Comparison of ENCODE assay signal across 31 cellular contexts in the genomic region with DNA sequence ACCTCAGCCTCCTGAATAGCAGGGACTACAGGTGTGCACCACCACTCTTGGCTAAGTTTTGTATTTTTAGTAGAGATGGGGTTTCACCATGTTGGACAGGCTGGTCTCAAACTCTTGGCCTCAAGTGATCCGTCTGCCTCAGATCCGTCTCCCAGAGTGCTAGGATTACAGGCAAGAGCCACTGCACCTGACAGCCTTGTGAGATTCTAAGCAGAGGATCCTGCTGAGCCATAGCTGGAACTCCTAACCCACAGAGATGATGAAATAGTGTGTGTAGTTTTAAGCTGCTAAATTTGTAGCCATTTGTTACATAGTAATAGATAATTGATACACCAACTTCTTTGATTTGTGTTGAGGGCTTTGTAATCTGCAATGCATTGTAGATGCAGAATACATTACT. TPM values are rescaled to one million over a fixed set of nuclear protein-coding genes. Genes with fewer than 3 reads are reported as not detected.
"Had no signal": no experiment of that assay in that cellular context is flagged by ENCODE, and none has a peak within 500 bp of the region (broad histone marks: within the 10 kb centered on the region; RNA-seq: fewer than 3 reads in every experiment).

No MANE protein-coding gene starts in this region.

- H3K4me3 Mint-ChIP-seq: activated CD4-positive, alpha-beta T cell treated with anti-CD3 and anti-CD28 coated beads for 36 hours; activated naive CD8-positive, alpha-beta T cell treated with anti-CD3 and anti-CD28 coated beads, Interleukin-2, amount 10 ng/mL, durations not matched to agents 7 days and 5 days; immature natural killer cell; memory B cell; naive thymus-derived CD4-positive, alpha-beta T cell; stimulated activated memory B cell treated with anti-CD40 and anti-IgM and Interleukin-4, amounts not matched to agents 10 μg/mL and 1 μg/mL and 100 μg/mL, for 72 hours; stimulated activated naive CD8-positive, alpha-beta T cell treated with anti-CD3 and anti-CD28 coated beads, Interleukin-15, amount 100 ng/mL, for 72 hours; T-helper 2 cell treated with Interferon-gamma antibody and Interleukin-4, amounts not matched to agents 5 μg/mL and 100 μg/mL, for 36 hours had no signal

- H3K36me3 Mint-ChIP-seq: activated naive CD8-positive, alpha-beta T cell treated with anti-CD3 and anti-CD28 coated beads, Interleukin-2, amount 10 ng/mL, durations not matched to agents 7 days and 5 days; immature natural killer cell; naive thymus-derived CD4-positive, alpha-beta T cell; stimulated activated memory B cell treated with anti-CD40 and anti-IgM and Interleukin-4, amounts not matched to agents 10 μg/mL and 1 μg/mL and 100 μg/mL, for 72 hours had no signal

- H3K27ac Mint-ChIP-seq: activated CD4-positive, alpha-beta T cell treated with anti-CD3 and anti-CD28 coated beads for 36 hours; activated naive CD8-positive, alpha-beta T cell treated with anti-CD3 and anti-CD28 coated beads, Interleukin-2, amount 10 ng/mL, durations not matched to agents 7 days and 5 days; immature natural killer cell; memory B cell; naive thymus-derived CD4-positive, alpha-beta T cell; stimulated activated memory B cell treated with anti-CD40 and anti-IgM and Interleukin-4, amounts not matched to agents 10 μg/mL and 1 μg/mL and 100 μg/mL, for 72 hours; stimulated activated naive CD8-positive, alpha-beta T cell treated with anti-CD3 and anti-CD28 coated beads, Interleukin-15, amount 100 ng/mL, for 72 hours; T-helper 2 cell treated with Interferon-gamma antibody and Interleukin-4, amounts not matched to agents 5 μg/mL and 100 μg/mL, for 36 hours had no signal

- H3K4me1 ChIP-seq: parathyroid adenoma, upper lobe of left lung, vagina had no signal

- H2AFZ ChIP-seq: parathyroid adenoma had no signal

- ATAC-seq: activated CD4-positive, alpha-beta T cell treated with anti-CD3 and anti-CD28 coated beads for 36 hours; naive thymus-derived CD4-positive, alpha-beta T cell; psoas muscle; stimulated activated memory B cell treated with anti-CD40 and anti-IgM and Interleukin-4, amounts not matched to agents 10 μg/mL and 1 μg/mL and 100 μg/mL, for 72 hours; stimulated activated naive CD8-positive, alpha-beta T cell treated with anti-CD3 and anti-CD28 coated beads, Interleukin-15, amount 100 ng/mL, for 72 hours had no signal

- H3K4me1 Mint-ChIP-seq: activated CD4-positive, alpha-beta T cell treated with anti-CD3 and anti-CD28 coated beads for 36 hours; activated naive CD8-positive, alpha-beta T cell treated with anti-CD3 and anti-CD28 coated beads, Interleukin-2, amount 10 ng/mL, durations not matched to agents 7 days and 5 days; immature natural killer cell; memory B cell; naive thymus-derived CD4-positive, alpha-beta T cell; stimulated activated memory B cell treated with anti-CD40 and anti-IgM and Interleukin-4, amounts not matched to agents 10 μg/mL and 1 μg/mL and 100 μg/mL, for 72 hours; stimulated activated naive CD8-positive, alpha-beta T cell treated with anti-CD3 and anti-CD28 coated beads, Interleukin-15, amount 100 ng/mL, for 72 hours had no signal

- H3K9me3 ChIP-seq: psoas muscle, sigmoid colon, upper lobe of left lung, vagina had no signal

- DNase-seq: activated CD4-positive, alpha-beta T cell treated with anti-CD3 and anti-CD28 coated beads for 36 hours; activated CD4-positive, alpha-beta T cell treated with anti-CD3 and anti-CD28 coated beads, Interleukin-2, amount 50 U/mL, for 4 hours; activated CD4-positive, CD25-positive, alpha-beta regulatory T cell; activated CD8-positive, alpha-beta memory T cell treated with anti-CD3 and anti-CD28 coated beads for 24 hours; activated effector memory CD4-positive, alpha-beta T cell treated with Interleukin-2 at 50 U/mL for 16 hours; activated naive CD4-positive, alpha-beta T cell treated with Interleukin-2 at 50 U/mL for 16 hours; activated naive CD8-positive, alpha-beta T cell treated with anti-CD3 and anti-CD28 coated beads, Interleukin-2, amount 10 ng/mL, durations not matched to agents 7 days and 5 days; amniotic stem cell; brain microvascular endothelial cell; cortex of kidney; foreskin fibroblast; head of caudate nucleus; hippocampal formation; immature natural killer cell; midbrain; naive thymus-derived CD4-positive, alpha-beta T cell; psoas muscle; sigmoid colon; stimulated activated CD4-positive, alpha-beta T cell treated with anti-CD3 and anti-CD28 coated beads, Interleukin-1b, Interleukin-23, amount 100 ng/mL, for 48 hours; stimulated activated CD4-positive, alpha-beta T cell treated with anti-CD3 and anti-CD28 coated beads, Interleukin-4, amount 100 ng/mL, for 4 hours; stimulated activated CD8-positive, alpha-beta memory T cell treated with anti-CD3 and anti-CD28 coated beads, Interleukin-4, amount 100 ng/mL, for 48 hours; stimulated activated naive CD8-positive, alpha-beta T cell treated with anti-CD3 and anti-CD28 coated beads, Interleukin-15, amount 100 ng/mL, for 72 hours; substantia nigra; upper lobe of left lung had no signal

- H3K9me3 Mint-ChIP-seq: activated naive CD8-positive, alpha-beta T cell treated with anti-CD3 and anti-CD28 coated beads, Interleukin-2, amount 10 ng/mL, durations not matched to agents 7 days and 5 days; immature natural killer cell; memory B cell; naive thymus-derived CD4-positive, alpha-beta T cell; stimulated activated memory B cell treated with anti-CD40 and anti-IgM and Interleukin-4, amounts not matched to agents 10 μg/mL and 1 μg/mL and 100 μg/mL, for 72 hours; stimulated activated naive CD8-positive, alpha-beta T cell treated with anti-CD3 and anti-CD28 coated beads, Interleukin-15, amount 100 ng/mL, for 72 hours; T-helper 2 cell treated with Interferon-gamma antibody and Interleukin-4, amounts not matched to agents 5 μg/mL and 100 μg/mL, for 36 hours had no signal

- H3K27me3 Mint-ChIP-seq: stimulated activated naive CD8-positive, alpha-beta T cell treated with anti-CD3 and anti-CD28 coated beads, Interleukin-15, amount 100 ng/mL, for 72 hours had no signal

- H3K27ac ChIP-seq: brain microvascular endothelial cell, parathyroid adenoma, psoas muscle, sigmoid colon, upper lobe of left lung, vagina had no signal

- H3K27me3 ChIP-seq: brain microvascular endothelial cell, sigmoid colon, upper lobe of left lung, vagina had no signal

- H3K4me3 ChIP-seq: psoas muscle, sigmoid colon, smooth muscle cell, upper lobe of left lung, vagina had no signal

- H3K9ac ChIP-seq: parathyroid adenoma had no signal

- H3K79me2 ChIP-seq: parathyroid adenoma had no signal

- H3K36me3 ChIP-seq: brain microvascular endothelial cell, sigmoid colon, upper lobe of left lung, vagina had no signal

RNA-seq across cellular contexts. Expression of a gene that starts 51.1 kb away (rescaled TPM):
- polyA plus RNA-seq: neural cell had no signal
